1 cellular context compared by ENCODE assay signal in the genomic region with DNA sequence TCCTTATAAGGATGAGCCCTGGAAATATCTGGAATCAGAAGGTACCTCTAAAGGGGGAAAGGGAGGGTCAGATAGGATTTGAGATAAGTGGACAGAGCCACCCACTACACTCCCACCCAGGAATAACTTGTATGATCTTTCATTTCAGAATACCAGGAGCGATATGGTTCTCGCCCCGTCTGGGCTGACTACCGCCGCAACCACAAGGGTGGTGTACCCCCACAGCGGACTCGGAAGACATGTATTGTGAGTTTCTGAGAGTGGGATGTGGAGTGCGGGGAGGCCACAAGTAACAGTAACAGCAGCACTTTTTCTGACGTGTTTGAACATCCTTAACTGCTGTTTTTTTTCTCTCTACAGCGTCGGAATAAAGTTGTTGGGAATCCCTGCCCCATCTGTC.
TF ChIP-seq lines count a peak whose summit lies in the region.

No MANE protein-coding gene starts in this region.

TF ChIP-seq in HCT116, 20 proteins besides CTCF, POLR2A, EP300 and RAD21:
- TF ChIP-seq SP1 (IDR thresholded peaks at IDR 0.05; ENCODE audit: low read depth), result no peak
- no peak for TF ChIP-seq ZBTB33 (IDR thresholded peaks at IDR 0.05; ENCODE audit: extremely low read depth, insufficient replicate concordance, low read length)
- TF ChIP-seq YY1 (IDR thresholded peaks at IDR 0.05; ENCODE audit: extremely low read depth, insufficient replicate concordance, low read depth, low read length), result no peak
- TF ChIP-seq EZH2phosphoT487 (IDR thresholded peaks at IDR 0.05; ENCODE audit: borderline replicate concordance), result no peak
- TF ChIP-seq EZH2 (IDR thresholded peaks at IDR 0.05), result no peak
- TF ChIP-seq FOSL1 (IDR thresholded peaks at IDR 0.05; ENCODE audit: low read depth), result no peak
- TF ChIP-seq ELF1 (IDR thresholded peaks at IDR 0.05; ENCODE audit: borderline replicate concordance, low read depth), result no peak
- no peak for TF ChIP-seq SRF (IDR thresholded peaks at IDR 0.05; ENCODE audit: low read depth)
- TF ChIP-seq EGR1 (IDR thresholded peaks at IDR 0.05; ENCODE audit: low read depth), result no peak
- no peak for TF ChIP-seq CEBPB (IDR thresholded peaks at IDR 0.05; ENCODE audit: low read depth)
- TF ChIP-seq, protein P1, sequence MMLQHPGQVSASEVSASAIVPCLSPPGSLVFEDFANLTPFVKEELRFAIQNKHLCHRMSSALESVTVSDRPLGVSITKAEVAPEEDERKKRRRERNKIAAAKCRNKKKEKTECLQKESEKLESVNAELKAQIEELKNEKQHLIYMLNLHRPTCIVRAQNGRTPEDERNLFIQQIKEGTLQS (IDR thresholded peaks at IDR 0.05), result no peak
- TF ChIP-seq CBX3 (IDR thresholded peaks at IDR 0.05; ENCODE audit: low read depth), result no peak
- TF ChIP-seq POLR2AphosphoS5 (IDR thresholded peaks at IDR 0.05; ENCODE audit: low read depth, low read length), result no peak
- no peak for TF ChIP-seq JUND (IDR thresholded peaks at IDR 0.05)
- TF ChIP-seq ZNF274 (IDR thresholded peaks at IDR 0.05; ENCODE audit: low read depth, low read length), result no peak
- no peak for TF ChIP-seq SIN3A (IDR thresholded peaks at IDR 0.05; ENCODE audit: low read depth)
- no peak for TF ChIP-seq TCF7L2 (IDR thresholded peaks at IDR 0.05; ENCODE audit: borderline replicate concordance, extremely low read depth, insufficient read depth, insufficient read length)
- no peak for TF ChIP-seq MAX (IDR thresholded peaks at IDR 0.05)
- no peak for TF ChIP-seq REST (IDR thresholded peaks at IDR 0.05; ENCODE audit: low read depth)
- no peak for TF ChIP-seq ZFX (IDR thresholded peaks at IDR 0.05)
